ENCODE assay signal across 1 cellular context in genomic region chr14:51205486-51205885, GRCh38.
TF ChIP-seq lines count a peak whose summit lies in the region.

No MANE protein-coding gene starts in this region.

TF ChIP-seq in GM23338, 12 proteins besides CTCF, POLR2A, EP300 and RAD21 (continued from another document):
- TF ChIP-seq ZNF462 (CRISPR knock-in tag; IDR thresholded peaks at IDR 0.05) (no peak), ZNF331 (CRISPR knock-in tag; IDR thresholded peaks at IDR 0.05; ENCODE audit: low read depth) (no peak), NANOG (IDR thresholded peaks at IDR 0.05; ENCODE audit: borderline replicate concordance) (no peak), POLR2AphosphoS5 (IDR thresholded peaks at IDR 0.05; ENCODE audit: low read depth) (no peak), EZH2 (IDR thresholded peaks at IDR 0.05; ENCODE audit: low read depth, unreplicated experiment) (no peak), REST (IDR thresholded peaks at IDR 0.05; ENCODE audit: unreplicated experiment) (no peak)
